1 cellular context compared by ENCODE assay signal in genomic region chr1:227728059-227728891, GRCh38.
A peak's percentile ranks its signal among the peaks of the same experiment; 100 is the strongest.
TF ChIP-seq lines count a peak whose summit lies in the region.

No MANE protein-coding gene starts in this region.

TF ChIP-seq in HEK293, 187 proteins besides CTCF, POLR2A, EP300 and RAD21 (continued from another document):
- TF ChIP-seq GLI2 (tag by site-specific recombination; IDR thresholded peaks at IDR 0.05; ENCODE audit: borderline replicate concordance, low read depth) (no peak), TSHZ1 (tag by site-specific recombination; IDR thresholded peaks at IDR 0.05; ENCODE audit: borderline replicate concordance) (no peak), ZNF585B (tag by site-specific recombination; IDR thresholded peaks at IDR 0.05) (no peak), ZNF529 (tag by site-specific recombination; IDR thresholded peaks at IDR 0.05; ENCODE audit: insufficient replicate concordance) (no peak), TRIM28 (IDR thresholded peaks at IDR 0.05; ENCODE audit: borderline replicate concordance, low read length) (no peak), SALL2 (tag by site-specific recombination; IDR thresholded peaks at IDR 0.05; ENCODE audit: borderline replicate concordance) (no peak), ZNF707 (tag by site-specific recombination; IDR thresholded peaks at IDR 0.05) (no peak), ZSCAN5A (tag by site-specific recombination; IDR thresholded peaks at IDR 0.05) (no peak), ZNF513 (tag by site-specific recombination; IDR thresholded peaks at IDR 0.05) (peak; percentile 37; the same call in 1 of the 2 replicates), REST (tag by site-specific recombination; IDR thresholded peaks at IDR 0.05) (no peak), ZNF548 (tag by site-specific recombination; IDR thresholded peaks at IDR 0.05) (no peak; the same call in 1 of the 2 replicates), ZFP3 (tag by site-specific recombination; IDR thresholded peaks at IDR 0.05; ENCODE audit: low read depth) (no peak), WT1 (tag by site-specific recombination; IDR thresholded peaks at IDR 0.05) (peak; percentile 66), ZNF169 (tag by site-specific recombination; IDR thresholded peaks at IDR 0.05) (no peak), ZNF214 (tag by site-specific recombination; IDR thresholded peaks at IDR 0.05; ENCODE audit: borderline replicate concordance) (no peak), ZNF112 (tag by site-specific recombination; IDR thresholded peaks at IDR 0.05) (no peak), ZNF266 (tag by site-specific recombination; IDR thresholded peaks at IDR 0.05; ENCODE audit: low read depth) (no peak), ZNF302 (tag by site-specific recombination; IDR thresholded peaks at IDR 0.05; ENCODE audit: low read depth) (no peak), BCL11A (tag by site-specific recombination; IDR thresholded peaks at IDR 0.05; ENCODE audit: low read depth) (0 out of 2 replicates have a peak, but pooled peaks have one; percentile 20), ZBTB21 (tag by site-specific recombination; IDR thresholded peaks at IDR 0.05) (no peak), ZNF785 (tag by site-specific recombination; IDR thresholded peaks at IDR 0.05) (no peak), ZNF558 (tag by site-specific recombination; IDR thresholded peaks at IDR 0.05) (no peak), ZNF311 (tag by site-specific recombination; IDR thresholded peaks at IDR 0.05; ENCODE audit: borderline replicate concordance) (no peak), ZNF777 (tag by site-specific recombination; IDR thresholded peaks at IDR 0.05; ENCODE audit: borderline replicate concordance) (no peak)
- TF ChIP-seq, protein P1, sequence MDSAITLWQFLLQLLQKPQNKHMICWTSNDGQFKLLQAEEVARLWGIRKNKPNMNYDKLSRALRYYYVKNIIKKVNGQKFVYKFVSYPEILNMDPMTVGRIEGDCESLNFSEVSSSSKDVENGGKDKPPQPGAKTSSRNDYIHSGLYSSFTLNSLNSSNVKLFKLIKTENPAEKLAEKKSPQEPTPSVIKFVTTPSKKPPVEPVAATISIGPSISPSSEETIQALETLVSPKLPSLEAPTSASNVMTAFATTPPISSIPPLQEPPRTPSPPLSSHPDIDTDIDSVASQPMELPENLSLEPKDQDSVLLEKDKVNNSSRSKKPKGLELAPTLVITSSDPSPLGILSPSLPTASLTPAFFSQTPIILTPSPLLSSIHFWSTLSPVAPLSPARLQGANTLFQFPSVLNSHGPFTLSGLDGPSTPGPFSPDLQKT (IDR thresholded peaks at IDR 0.05; ENCODE audit: borderline replicate concordance, low read depth, low read length): no peak
- TF ChIP-seq, protein P2, sequence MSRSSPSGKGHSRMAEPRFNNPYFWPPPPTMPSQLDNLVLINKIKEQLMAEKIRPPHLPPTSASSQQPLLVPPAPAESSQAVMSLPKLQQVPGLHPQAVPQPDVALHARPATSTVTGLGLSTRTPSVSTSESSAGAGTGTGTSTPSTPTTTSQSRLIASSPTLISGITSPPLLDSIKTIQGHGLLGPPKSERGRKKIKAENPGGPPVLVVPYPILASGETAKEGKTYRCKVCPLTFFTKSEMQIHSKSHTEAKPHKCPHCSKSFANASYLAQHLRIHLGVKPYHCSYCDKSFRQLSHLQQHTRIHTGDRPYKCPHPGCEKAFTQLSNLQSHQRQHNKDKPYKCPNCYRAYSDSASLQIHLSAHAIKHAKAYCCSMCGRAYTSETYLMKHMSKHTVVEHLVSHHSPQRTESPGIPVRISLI (tag by site-specific recombination; IDR thresholded peaks at IDR 0.05): no peak
- TF ChIP-seq, protein P3, sequence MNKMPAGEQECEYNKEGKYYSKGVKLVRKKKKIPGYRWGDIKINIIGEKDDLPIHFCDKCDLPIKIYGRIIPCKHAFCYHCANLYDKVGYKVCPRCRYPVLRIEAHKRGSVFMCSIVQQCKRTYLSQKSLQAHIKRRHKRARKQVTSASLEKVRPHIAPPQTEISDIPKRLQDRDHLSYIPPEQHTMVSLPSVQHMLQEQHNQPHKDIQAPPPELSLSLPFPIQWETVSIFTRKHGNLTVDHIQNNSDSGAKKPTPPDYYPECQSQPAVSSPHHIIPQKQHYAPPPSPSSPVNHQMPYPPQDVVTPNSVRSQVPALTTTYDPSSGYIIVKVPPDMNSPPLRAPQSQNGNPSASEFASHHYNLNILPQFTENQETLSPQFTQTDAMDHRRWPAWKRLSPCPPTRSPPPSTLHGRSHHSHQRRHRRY (tag by site-specific recombination; IDR thresholded peaks at IDR 0.05): no peak
- TF ChIP-seq, protein P4, sequence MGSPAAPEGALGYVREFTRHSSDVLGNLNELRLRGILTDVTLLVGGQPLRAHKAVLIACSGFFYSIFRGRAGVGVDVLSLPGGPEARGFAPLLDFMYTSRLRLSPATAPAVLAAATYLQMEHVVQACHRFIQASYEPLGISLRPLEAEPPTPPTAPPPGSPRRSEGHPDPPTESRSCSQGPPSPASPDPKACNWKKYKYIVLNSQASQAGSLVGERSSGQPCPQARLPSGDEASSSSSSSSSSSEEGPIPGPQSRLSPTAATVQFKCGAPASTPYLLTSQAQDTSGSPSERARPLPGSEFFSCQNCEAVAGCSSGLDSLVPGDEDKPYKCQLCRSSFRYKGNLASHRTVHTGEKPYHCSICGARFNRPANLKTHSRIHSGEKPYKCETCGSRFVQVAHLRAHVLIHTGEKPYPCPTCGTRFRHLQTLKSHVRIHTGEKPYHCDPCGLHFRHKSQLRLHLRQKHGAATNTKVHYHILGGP (tag by site-specific recombination; IDR thresholded peaks at IDR 0.05): no peak
